1 cellular context compared by ENCODE assay signal in the genomic region with DNA sequence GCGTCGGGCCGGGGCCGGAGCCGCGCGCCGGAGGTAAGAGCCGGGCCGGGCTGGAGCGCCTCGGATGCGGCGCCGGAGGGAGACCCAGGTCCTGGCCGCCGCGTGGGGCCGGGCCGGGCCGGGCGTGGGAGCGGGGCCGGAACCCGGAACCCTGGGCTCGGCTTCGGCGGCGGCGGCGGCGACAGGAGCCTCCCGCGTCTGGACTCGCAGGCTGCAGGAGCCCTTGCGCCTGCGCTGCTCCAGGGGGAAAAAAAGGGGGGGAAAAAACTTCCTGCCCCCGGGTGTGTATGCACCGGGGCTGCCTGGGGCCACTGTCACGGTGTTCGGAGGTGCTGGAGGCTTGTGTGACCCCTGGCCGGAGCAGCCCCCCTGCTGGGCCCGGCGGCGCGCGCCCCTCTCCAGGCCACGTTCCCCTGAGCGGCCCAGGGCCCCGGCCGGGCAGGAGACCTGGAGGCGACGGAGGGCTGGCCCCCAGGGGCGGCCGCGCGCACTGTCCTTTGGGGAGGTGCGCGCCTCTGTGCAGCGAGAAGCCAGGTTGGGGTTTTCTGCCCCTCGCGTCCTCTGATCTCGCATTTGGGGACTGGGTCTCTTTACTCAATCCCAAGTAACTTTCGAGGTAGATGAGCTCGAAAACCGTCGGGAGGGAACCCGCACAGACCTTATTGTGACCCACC.
TF ChIP-seq lines count a peak whose summit lies in the region.

No MANE protein-coding gene starts in this region.

TF ChIP-seq in H1, 55 proteins besides CTCF, POLR2A, EP300 and RAD21 (continued from another document):
- TF ChIP-seq KDM4A (IDR thresholded peaks at IDR 0.05; ENCODE audit: low read depth, low read length, severe bottlenecking) = peak; percentile 75
- no peak for TF ChIP-seq SRF (IDR thresholded peaks at IDR 0.05; ENCODE audit: low read depth, low read length)
- TF ChIP-seq CHD2 (IDR thresholded peaks at IDR 0.05; ENCODE audit: low read length) = no peak
- TF ChIP-seq SIX5 (IDR thresholded peaks at IDR 0.05; ENCODE audit: low read depth, low read length) = no peak
- TF ChIP-seq RXRA (IDR thresholded peaks at IDR 0.05; ENCODE audit: insufficient read depth, low read depth, low read length) = no peak
- no peak for TF ChIP-seq CBX8 (IDR thresholded peaks at IDR 0.05; ENCODE audit: borderline replicate concordance, low read depth, low read length)
- no peak for TF ChIP-seq NANOG (IDR thresholded peaks at IDR 0.05; ENCODE audit: insufficient read depth, low read depth, low read length, poor library complexity, severe bottlenecking)
- TF ChIP-seq RNF2 (IDR thresholded peaks at IDR 0.05; ENCODE audit: borderline replicate concordance, low read depth, low read length, missing control alignments, poor library complexity, severe bottlenecking) = peak; percentile 7
- no peak for TF ChIP-seq SAP30 (IDR thresholded peaks at IDR 0.05; ENCODE audit: insufficient read depth, insufficient replicate concordance, low read length)
- no peak for TF ChIP-seq TAF7 (optimal IDR thresholded peaks at IDR 0.05; ENCODE audit: borderline replicate concordance, low read depth, low read length)
- peak; percentile 45 for TF ChIP-seq ASH2L (IDR thresholded peaks at IDR 0.05; ENCODE audit: low read length)
- no peak for TF ChIP-seq SIN3A (conservative IDR thresholded peaks at IDR 0.05 in 1 of 2, IDR thresholded peaks at IDR 0.05 in 1 of 2; ENCODE audit: low read depth in 1 of 2, low read length in 2 of 2)
- no peak for TF ChIP-seq KDM1A (IDR thresholded peaks at IDR 0.05; ENCODE audit: borderline replicate concordance, low read length)
- TF ChIP-seq, protein P1, sequence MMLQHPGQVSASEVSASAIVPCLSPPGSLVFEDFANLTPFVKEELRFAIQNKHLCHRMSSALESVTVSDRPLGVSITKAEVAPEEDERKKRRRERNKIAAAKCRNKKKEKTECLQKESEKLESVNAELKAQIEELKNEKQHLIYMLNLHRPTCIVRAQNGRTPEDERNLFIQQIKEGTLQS (IDR thresholded peaks at IDR 0.05; ENCODE audit: insufficient read depth, low read depth, low read length) = no peak
- TF ChIP-seq, protein P2, sequence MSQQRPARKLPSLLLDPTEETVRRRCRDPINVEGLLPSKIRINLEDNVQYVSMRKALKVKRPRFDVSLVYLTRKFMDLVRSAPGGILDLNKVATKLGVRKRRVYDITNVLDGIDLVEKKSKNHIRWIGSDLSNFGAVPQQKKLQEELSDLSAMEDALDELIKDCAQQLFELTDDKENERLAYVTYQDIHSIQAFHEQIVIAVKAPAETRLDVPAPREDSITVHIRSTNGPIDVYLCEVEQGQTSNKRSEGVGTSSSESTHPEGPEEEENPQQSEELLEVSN (IDR thresholded peaks at IDR 0.05) = no peak; the same call in 1 of the 2 replicates
